In the genomic region with DNA sequence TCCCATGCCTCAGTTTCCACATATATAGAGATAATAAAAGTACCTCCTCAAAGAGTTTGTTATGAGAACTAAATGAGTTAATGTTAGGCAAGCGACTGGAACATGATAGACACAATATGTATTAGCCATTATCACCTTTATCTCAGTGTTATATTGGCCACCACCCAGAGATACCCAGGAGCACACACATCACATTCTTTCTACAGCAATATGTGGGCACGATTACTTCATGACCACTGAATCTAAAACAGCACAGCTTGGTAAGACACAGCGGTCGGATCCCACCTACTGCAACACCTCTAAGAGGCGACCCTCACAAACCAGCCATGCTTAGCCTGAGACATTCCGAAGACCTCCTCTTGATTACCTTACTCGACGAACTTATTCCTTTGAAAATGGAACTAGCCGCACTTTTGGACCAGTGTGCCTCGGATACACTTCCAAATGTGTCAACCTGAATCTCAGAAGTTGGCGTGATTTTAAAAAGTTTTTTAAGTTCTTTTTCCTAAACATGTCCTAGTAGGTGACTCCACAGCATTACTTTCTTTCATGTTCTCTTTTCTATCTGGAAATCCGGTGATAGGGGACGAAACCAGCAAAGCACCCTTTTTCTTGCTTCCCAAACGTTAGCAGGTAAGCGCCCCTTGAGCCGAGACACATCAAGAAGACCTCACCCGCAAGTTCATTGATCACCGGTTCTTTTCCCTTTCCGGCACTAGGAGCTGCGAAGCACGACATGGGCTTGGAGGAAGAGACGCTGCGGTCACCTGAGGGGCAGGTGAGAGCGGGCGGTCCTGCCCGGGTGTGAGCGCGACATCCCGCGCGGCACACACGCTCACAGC, we compare ENCODE assay signal across 8 cellular contexts. TPM values are rescaled to one million over a fixed set of nuclear protein-coding genes. Genes with fewer than 3 reads are reported as not detected.
DNase-seq lines count a peak whose midpoint lies in the region; ATAC-seq and TF ChIP-seq lines count a peak whose summit lies in the region.

No MANE protein-coding gene starts in this region.

- no peaks in the 10 kb centered on the region for H3K79me2 ChIP-seq in parathyroid adenoma

- ATAC-seq in GM21825 (IDR thresholded peaks at IDR 0.05; ENCODE audit: unreplicated experiment), result peak; percentile 10
- peak; percentile 8 for ATAC-seq in RWPE2 (ENCODE audit: low read depth)

- H3K27me3 ChIP-seq in BJ (ENCODE audit: control insufficient read depth, insufficient read depth, low read length) (no peaks in the 10 kb centered on the region), RWPE2 (ENCODE audit: insufficient read depth, poor library complexity, severe bottlenecking) (no peaks in the 10 kb centered on the region), esophagus squamous epithelium (peaks cover 0 to 40% (median 0%) of the 10 kb centered on the region in 4 donors), parathyroid adenoma (ENCODE audit: control insufficient read depth, insufficient read depth, low read length) (no peaks in the 10 kb centered on the region)

- H3K9ac ChIP-seq in parathyroid adenoma, result peak overlapping the region; percentile 17

- peaks cover 8% of the 10 kb centered on the region for H3K4me1 ChIP-seq in RWPE2 (ENCODE audit: insufficient read depth, poor library complexity, severe bottlenecking)
- H3K4me1 ChIP-seq in esophagus squamous epithelium, result peaks cover 7 to 30% (median 8%) of the 10 kb centered on the region in 3 donors
- H3K4me1 ChIP-seq in parathyroid adenoma, result peaks cover 12% of the 10 kb centered on the region

- POLR2A ChIA-PET in BJ (lab: Charles Lee), result no interaction called here

- TF ChIP-seq CTCF in BJ (IDR thresholded peaks at IDR 0.05; ENCODE audit: insufficient read depth, low read depth, low read length), result no peak
- TF ChIP-seq CTCF in RWPE2 (IDR thresholded peaks at IDR 0.05; ENCODE audit: poor library complexity, severe bottlenecking), result no peak
- no peak for TF ChIP-seq CTCF in esophagus squamous epithelium (IDR thresholded peaks at IDR 0.05)
- no peak for TF ChIP-seq CTCF in parathyroid adenoma (IDR thresholded peaks at IDR 0.05)

- H3K27ac ChIP-seq in RWPE2 (ENCODE audit: poor library complexity, severe bottlenecking) (peak overlapping the region; percentile 75), esophagus squamous epithelium (peak overlapping the region; percentile 76 to 94 (median 86)), parathyroid adenoma (peak overlapping the region; percentile 27)

- WGBS in esophagus squamous epithelium, 2 donors, result 32 to 47% methylated on average over 18 to 26 of the region's 32 CpGs

- H3K4me2 ChIP-seq in parathyroid adenoma (ENCODE audit: low read length), result peak overlapping the region; percentile 91

- CTCF ChIA-PET in BJ (lab: Yijun Ruan, JAX), result interaction anchor here (1.3 kb wide), 1 partner anchor 36 kb away, joined by 3 read pairs; no protein-coding TSS in a partner anchor

- H3K4me3 ChIP-seq in BJ (ENCODE audit: low read depth, low read length), result peak overlapping the region; percentile 91
- H3K4me3 ChIP-seq in RWPE2 (ENCODE audit: severe bottlenecking), result peak overlapping the region; percentile 71
- H3K4me3 ChIP-seq in esophagus squamous epithelium, result peak overlapping the region; percentile 74 to 98 (median 84)
- H3K4me3 ChIP-seq in parathyroid adenoma (ENCODE audit: low read depth, low read length), result peak overlapping the region; percentile 73

- peak overlapping the region; percentile 98 for H2AFZ ChIP-seq in parathyroid adenoma

- intact Hi-C loops in esophagus squamous epithelium (cut with DNase I), result no loop called here

- no peak for TF ChIP-seq POLR2A in esophagus squamous epithelium (IDR thresholded peaks at IDR 0.05)

- H3K9me3 ChIP-seq in RWPE2 (ENCODE audit: severe bottlenecking), result no peaks in the 10 kb centered on the region
- no peaks in the 10 kb centered on the region for H3K9me3 ChIP-seq in esophagus squamous epithelium
- no peaks in the 10 kb centered on the region for H3K9me3 ChIP-seq in parathyroid adenoma (ENCODE audit: control insufficient read depth, low read length)

- H3K36me3 ChIP-seq in BJ (ENCODE audit: control insufficient read depth, insufficient read depth, low read length), result no peaks in the 10 kb centered on the region
- no peaks in the 10 kb centered on the region for H3K36me3 ChIP-seq in RWPE2 (ENCODE audit: low read depth)
- H3K36me3 ChIP-seq in esophagus squamous epithelium, result peaks cover 0 to 6% (median 0%) of the 10 kb centered on the region in 3 donors
- no peaks in the 10 kb centered on the region for H3K36me3 ChIP-seq in parathyroid adenoma (ENCODE audit: control insufficient read depth, insufficient read depth, low read length)

- DNase-seq in BJ (ENCODE audit: low read depth) (no peak), RWPE2 (ENCODE audit: low spot score) (no peak), esophagus squamous epithelium (lab: John Stamatoyannopoulos, UW) (no peak), NCI-H1694 treated with DMSO at 0.1 percent for 48 hours (lab: John Stamatoyannopoulos, UW) (no peak), EL (no peak)
- DNase-seq in activated CD4-positive, CD25-positive, alpha-beta regulatory T cell treated with anti-CD3 and anti-CD28 coated beads, Interleukin-2, amount 50 U/mL, for 72 hours, result no peak

RNA-seq across cellular contexts. Expression of a gene that starts 0.9 kb away (rescaled TPM):
- polyA plus RNA-seq in BJ (2011; rRNA removed), result 7.1 and 10.7 TPM in 2 replicates
- 3.1 and 5.2 TPM in 2 replicates for polyA minus RNA-seq in BJ (2011; rRNA and poly(A)+ RNA removed)
- 10 to 100 TPM; 17.9 to 58.7 (median 36.7) TPM for total RNA-seq in esophagus squamous epithelium

Comparison
In these comparisons a context has a peak if more than half of its experiments do, and no peak if none do; other contexts are left out.
1. H3K27ac ChIP-seq: peak in every context shown above with its lines; median percentile 86 in esophagus squamous epithelium; 75 in RWPE2; 27 in parathyroid adenoma.